8 cellular contexts compared by ENCODE assay signal in the genomic region with DNA sequence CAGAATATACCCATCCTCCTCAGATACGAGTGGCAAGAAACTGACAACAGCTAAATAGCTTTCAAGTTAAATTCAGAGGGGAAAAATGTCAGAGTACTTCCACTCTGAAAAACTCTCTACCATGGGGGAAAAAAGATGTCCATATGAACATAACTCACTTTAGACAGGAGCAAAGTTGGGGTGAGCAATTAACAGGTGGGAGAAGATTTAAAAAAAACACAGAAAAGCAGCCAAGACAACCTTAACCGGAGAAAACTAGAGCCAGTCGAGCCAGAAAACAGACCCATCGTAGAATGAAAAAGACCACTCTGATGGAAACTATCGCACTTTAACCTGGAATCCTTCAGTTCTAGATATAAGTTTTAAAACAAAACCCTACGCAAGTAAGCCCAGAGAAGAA. TPM values are rescaled to one million over a fixed set of nuclear protein-coding genes. Genes with fewer than 3 reads are reported as not detected.
DNase-seq lines count a peak whose midpoint lies in the region; ATAC-seq and TF ChIP-seq lines count a peak whose summit lies in the region.

No MANE protein-coding gene starts in this region.

- H3K79me2 ChIP-seq in GM23248 (ENCODE audit: insufficient read depth) = peaks cover 64% of the 10 kb centered on the region

- 11 to 14% methylated on average over 6 of the region's 6 CpGs for WGBS in GM23248 (ENCODE audit: low coverage in 1 of 2, low lambda C conversion rate in 2 of 2, missing lambda C conversion rate in 2 of 2), 2 experiments
- 2% methylated on average over 6 of the region's 6 CpGs for WGBS in gastroesophageal sphincter (ENCODE audit: low coverage in 1 of 2), 2 donors

- peak overlapping the region; percentile 95 for H3K9ac ChIP-seq in GM23248
- H3K9ac ChIP-seq in skeletal muscle satellite cell (ENCODE audit: low read depth, low read length) = peak overlapping the region; percentile 94

- H3K36me3 ChIP-seq in GM23248 (ENCODE audit: low read depth) (peaks cover 21% of the 10 kb centered on the region), WERI-Rb-1 (peaks cover 39% of the 10 kb centered on the region), gastroesophageal sphincter (peaks cover 0 to 45% of the 10 kb centered on the region in 2 donors), skeletal muscle satellite cell (ENCODE audit: insufficient read depth, low read length) (peaks cover 35% of the 10 kb centered on the region)

- H4K20me1 ChIP-seq in GM23248 (ENCODE audit: insufficient read depth) = no peaks in the 10 kb centered on the region

- no peak for ATAC-seq in gastroesophageal sphincter
- ATAC-seq in GM18861 (IDR thresholded peaks at IDR 0.05; ENCODE audit: unreplicated experiment) = no peak
- ATAC-seq in GM18873 (IDR thresholded peaks at IDR 0.05; ENCODE audit: low FRiP score, unreplicated experiment) = no peak

- peak overlapping the region; percentile 97 for H3K4me3 ChIP-seq in GM23248
- H3K4me3 ChIP-seq in WERI-Rb-1 (ENCODE audit: low read depth, low read length) = peak overlapping the region; percentile 87
- peak overlapping the region; percentile 79 to 89 for H3K4me3 ChIP-seq in gastroesophageal sphincter
- peak overlapping the region; percentile 83 for H3K4me3 ChIP-seq in skeletal muscle satellite cell (ENCODE audit: low read length)

- DNase-seq in GM23248 = no peak
- no peak for DNase-seq in WERI-Rb-1
- DNase-seq in SW480 (ENCODE audit: low spot score) = no peak
- no peak for DNase-seq in nucleus accumbens (lab: John Stamatoyannopoulos, UW)

- peaks cover 19% of the 10 kb centered on the region; the same call in 1 of the 2 replicates for H3K4me1 ChIP-seq in GM23248 (ENCODE audit: insufficient read depth)
- peaks cover 0 to 41% (median 0%) of the 10 kb centered on the region in 3 donors for H3K4me1 ChIP-seq in gastroesophageal sphincter
- peaks cover 10% of the 10 kb centered on the region for H3K4me1 ChIP-seq in skeletal muscle satellite cell (ENCODE audit: control insufficient read depth, insufficient read depth, low read length)

- peak overlapping the region; percentile 97 for H3K4me2 ChIP-seq in GM23248 (ENCODE audit: unreplicated experiment)
- H3K4me2 ChIP-seq in skeletal muscle satellite cell (ENCODE audit: low read length) = peak overlapping the region; percentile 83

- H3F3A ChIP-seq in GM23248 (ENCODE audit: insufficient read depth) = peaks cover 6% of the 10 kb centered on the region; the same call in 1 of the 2 replicates

- no peak for TF ChIP-seq EP300 in gastroesophageal sphincter (IDR thresholded peaks at IDR 0.05)

- H3K27me3 ChIP-seq in GM23248 (replicated peaks; ENCODE audit: insufficient read depth) (no peaks in the 10 kb centered on the region), WERI-Rb-1 (ENCODE audit: insufficient read depth, low read depth, severe bottlenecking) (no peaks in the 10 kb centered on the region), gastroesophageal sphincter (no peaks in the 10 kb centered on the region), skeletal muscle satellite cell (ENCODE audit: control insufficient read depth, insufficient read depth, low read length) (no peaks in the 10 kb centered on the region)

- H2AFZ ChIP-seq in GM23248 = peak overlapping the region; percentile 76

- H3K27ac ChIP-seq in GM23248 (peak overlapping the region; percentile 68), WERI-Rb-1 (peak overlapping the region; percentile 66), gastroesophageal sphincter (peak overlapping the region; percentile 87 to 96 (median 96))

- TF ChIP-seq CTCF in WERI-Rb-1 (IDR thresholded peaks at IDR 0.05; ENCODE audit: low read depth, low read length) (no peak), gastroesophageal sphincter (IDR thresholded peaks at IDR 0.05) (no peak)

- no peaks in the 10 kb centered on the region for H3K9me2 ChIP-seq in GM23248 (ENCODE audit: insufficient read depth)

- H3K9me3 ChIP-seq in GM23248 (ENCODE audit: low read depth) (no peaks in the 10 kb centered on the region), WERI-Rb-1 (ENCODE audit: severe bottlenecking) (no peaks in the 10 kb centered on the region), gastroesophageal sphincter (no peaks in the 10 kb centered on the region), skeletal muscle satellite cell (replicated peaks; ENCODE audit: low read length) (no peaks in the 10 kb centered on the region)

- no peak for TF ChIP-seq POLR2A in gastroesophageal sphincter (IDR thresholded peaks at IDR 0.05)

- in situ Hi-C loops in GM23248 (cut with MboI) = no loop called here

RNA-seq across cellular contexts. Expression of gene TERF2, which starts 0.8 kb away (rescaled TPM):
- 11.9 and 22.5 TPM in 2 replicates for total RNA-seq in GM23248 (2014; rRNA removed; shearing (Covaris generic))
- 10.5 and 11.6 TPM in 2 replicates for polyA plus RNA-seq in GM23248 (2016; fragmentation: Nextera tagmentation; extraction: Ambion mirVana)
- 10 to 100 TPM; 14.4 to 27.5 (median 14.7) TPM for total RNA-seq in gastroesophageal sphincter
- total RNA-seq in skeletal muscle satellite cell (2012; rRNA removed) = 12.7 and 17.0 TPM in 2 replicates

RNA-seq across cellular contexts. Expression of gene TMED6, which starts 33.4 kb away (rescaled TPM):
- total RNA-seq in GM23248 (2014; rRNA removed; shearing (Covaris generic)) = not detected in 2 replicates
- 0.30 and 0.46 TPM in 2 replicates for polyA plus RNA-seq in GM23248 (2016; fragmentation: Nextera tagmentation; extraction: Ambion mirVana)
- 1 to 10 TPM in 1 of 4 donors, not detected in 3; 2.2 TPM for total RNA-seq in gastroesophageal sphincter
- total RNA-seq in skeletal muscle satellite cell (2012; rRNA removed) = not detected in 2 replicates

RNA-seq across cellular contexts. Expression of gene CYB5B, which starts 39.4 kb away (rescaled TPM):
- total RNA-seq in GM23248 (2014; rRNA removed; shearing (Covaris generic)) = 47.1 and 60.8 TPM in 2 replicates
- polyA plus RNA-seq in GM23248 (2016; fragmentation: Nextera tagmentation; extraction: Ambion mirVana) = 115 and 123 TPM in 2 replicates
- 10 to 100 TPM; 33.4 to 63.8 (median 37.8) TPM for total RNA-seq in gastroesophageal sphincter
- total RNA-seq in skeletal muscle satellite cell (2012; rRNA removed) = 49.8 and 73.3 TPM in 2 replicates

RNA-seq across cellular contexts. Expression of gene NIP7, which starts 45.4 kb away (rescaled TPM):
- 16.3 and 24.2 TPM in 2 replicates for total RNA-seq in GM23248 (2014; rRNA removed; shearing (Covaris generic))
- 35.1 and 35.6 TPM in 2 replicates for polyA plus RNA-seq in GM23248 (2016; fragmentation: Nextera tagmentation; extraction: Ambion mirVana)
- total RNA-seq in gastroesophageal sphincter = 10 to 100 TPM in 3 of 4 donors, 1 to 10 TPM in 1; 7.5 to 18.9 (median 15.0) TPM
- 37.4 and 40.6 TPM in 2 replicates for total RNA-seq in skeletal muscle satellite cell (2012; rRNA removed)

RNA-seq across cellular contexts. Expression of gene COG8, which starts 45.6 kb away (rescaled TPM):
- 52.4 and 65.9 TPM in 2 replicates for total RNA-seq in GM23248 (2014; rRNA removed; shearing (Covaris generic))
- 28.9 and 29.1 TPM in 2 replicates for polyA plus RNA-seq in GM23248 (2016; fragmentation: Nextera tagmentation; extraction: Ambion mirVana)
- total RNA-seq in gastroesophageal sphincter = 10 to 100 TPM; 33.3 to 48.6 (median 43.5) TPM
- total RNA-seq in skeletal muscle satellite cell (2012; rRNA removed) = 32.2 and 36.7 TPM in 2 replicates
